Comparison of ENCODE assay signal across 2 cellular contexts in genomic region chr2:200797242-200797770, GRCh38.
TF ChIP-seq lines count a peak whose summit lies in the region.

No MANE protein-coding gene starts in this region.

TF ChIP-seq in IMR-90, 13 proteins besides CTCF, POLR2A, EP300 and RAD21:
- TF ChIP-seq MXI1 (IDR thresholded peaks at IDR 0.05; ENCODE audit: borderline replicate concordance, low read depth, low read length) (no peak), BHLHE40 (IDR thresholded peaks at IDR 0.05; ENCODE audit: low read depth, low read length) (no peak), NFE2L2 (IDR thresholded peaks at IDR 0.05; ENCODE audit: low read depth, low read length) (no peak), CEBPB (IDR thresholded peaks at IDR 0.05; ENCODE audit: low read depth, low read length) (peak; percentile 87)

TF ChIP-seq in SK-N-SH, 30 proteins besides CTCF, POLR2A, EP300 and RAD21:
- no peak for TF ChIP-seq EZH2phosphoT487 (IDR thresholded peaks at IDR 0.05; ENCODE audit: borderline replicate concordance, low read depth)
- no peak for TF ChIP-seq SIN3A (IDR thresholded peaks at IDR 0.05; ENCODE audit: borderline replicate concordance, low read depth, low read length)
- TF ChIP-seq USF1 (IDR thresholded peaks at IDR 0.05; ENCODE audit: borderline replicate concordance, low read depth), result no peak
- no peak for TF ChIP-seq TAF1 (IDR thresholded peaks at IDR 0.05; ENCODE audit: borderline replicate concordance, low read depth, low read length)
- no peak for TF ChIP-seq YY1 (IDR thresholded peaks at IDR 0.05; ENCODE audit: low read depth)
- TF ChIP-seq MXI1 (IDR thresholded peaks at IDR 0.05; ENCODE audit: low read depth, low read length), result no peak
- TF ChIP-seq RFX5 (IDR thresholded peaks at IDR 0.05; ENCODE audit: low read length), result no peak
- TF ChIP-seq REST (IDR thresholded peaks at IDR 0.05; ENCODE audit: low read depth, low read length), result no peak
- no peak for TF ChIP-seq CHD2 (IDR thresholded peaks at IDR 0.05; ENCODE audit: low read length, partially characterized antibody)
- TF ChIP-seq JUND (IDR thresholded peaks at IDR 0.05), result no peak
- no peak for TF ChIP-seq SMC3 (IDR thresholded peaks at IDR 0.05; ENCODE audit: low read depth, low read length)
- no peak for TF ChIP-seq TCF12 (IDR thresholded peaks at IDR 0.05)
- TF ChIP-seq GABPA (IDR thresholded peaks at IDR 0.05; ENCODE audit: low read depth), result no peak
- no peak for TF ChIP-seq PBX3 (IDR thresholded peaks at IDR 0.05)
